Comparison of ENCODE assay signal across 8 cellular contexts in the genomic region with DNA sequence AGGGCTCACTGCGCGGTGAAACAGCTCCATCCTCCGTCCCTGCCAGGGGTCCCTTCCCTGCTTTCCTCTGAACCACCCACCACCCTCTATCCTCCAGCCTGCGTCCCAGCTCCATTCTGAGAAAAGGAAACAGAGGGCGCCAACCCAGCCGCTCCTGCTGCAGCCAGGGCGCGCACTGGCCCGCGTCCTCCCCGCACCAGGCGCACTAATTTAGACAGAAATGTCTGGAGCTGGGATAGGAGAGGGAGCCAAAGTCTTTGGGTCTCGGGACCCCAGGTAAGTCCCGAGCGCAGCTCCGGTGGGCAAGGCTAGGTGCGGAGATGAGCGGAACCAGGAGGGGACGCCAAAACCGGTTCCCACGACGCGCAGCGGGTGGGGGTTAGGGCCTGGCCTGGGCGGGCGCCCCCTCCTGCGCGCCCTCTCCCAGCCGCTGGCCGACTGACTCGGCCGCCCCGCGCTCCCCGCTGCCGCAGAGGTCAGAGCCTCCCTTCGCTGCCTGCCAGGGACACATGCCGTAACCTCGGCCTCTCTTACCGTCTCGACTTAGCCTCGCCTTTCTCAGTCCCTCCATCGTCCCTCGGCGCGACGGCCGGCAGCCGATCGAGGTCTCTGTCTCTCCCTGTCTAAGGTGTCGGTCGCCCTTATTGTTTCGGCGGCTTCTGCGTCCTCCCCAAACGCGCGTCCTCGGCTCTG. TPM values are rescaled to one million over a fixed set of nuclear protein-coding genes. Genes with fewer than 3 reads are reported as not detected.
DNase-seq lines count a peak whose midpoint lies in the region; ATAC-seq, FAIRE-seq and TF ChIP-seq lines count a peak whose summit lies in the region.

No MANE protein-coding gene starts in this region.

- H3K4me2 ChIP-seq in HepG2 (ENCODE audit: low read depth, low read length): peak overlapping the region; percentile 81

- peak overlapping the region; percentile 61 for H3K4me3 ChIP-seq in MG63
- peak overlapping the region; percentile 90 to 95 (median 92) for H3K4me3 ChIP-seq in HepG2 (replicated peaks in 1 of 3; ENCODE audit: insufficient read depth in 1 of 3, low read depth in 2 of 3, low read length in 3 of 3)

- peak in 1 of 2 experiments; percentile 16; a peak in 1 of 4 replicates for TF ChIP-seq POLR2A in HepG2 (IDR thresholded peaks at IDR 0.05; ENCODE audit: insufficient read depth in 1 of 2, low read depth in 2 of 2, low read length in 2 of 2)

- FAIRE-seq in HepG2 (lab: Jason Lieb, UNC): no peak

- TF ChIP-seq EP300 in HepG2 (IDR thresholded peaks at IDR 0.05; ENCODE audit: low read depth in 2 of 2, low read length in 2 of 2): no peak
- TF ChIP-seq EP300 in HepG2 (CRISPR knock-in tag; IDR thresholded peaks at IDR 0.05; ENCODE audit: borderline replicate concordance): no peak

- peak; percentile 1; the same call in 1 of the 3 replicates for ATAC-seq in HepG2
- ATAC-seq in HG03045 (IDR thresholded peaks at IDR 0.05; ENCODE audit: unreplicated experiment): no peak

- DNase-seq in COLO668 (lab: John Stamatoyannopoulos, UW; ENCODE audit: unreplicated experiment) (peak; percentile 81), MG63 (no peak), cerebellar cortex (ENCODE audit: low spot score) (peak; percentile 35), HepG2 (ENCODE audit: low spot score) (no peak), superior temporal gyrus (ENCODE audit: extremely low spot score) (peak; percentile 64), NCI-H2107 treated with DMSO at 0.1 percent for 48 hours (lab: John Stamatoyannopoulos, UW; ENCODE audit: unreplicated experiment) (no peak), NCI-H2029 (lab: John Stamatoyannopoulos, UW) (no peak)

- peak overlapping the region; percentile 99 for H3K9ac ChIP-seq in HepG2 (ENCODE audit: insufficient read depth, low read depth, low read length)

- peak overlapping the region; percentile 92 for H3K27ac ChIP-seq in HepG2 (ENCODE audit: extremely low read length, insufficient read depth, low read length)

- in situ Hi-C loops in HepG2 (cut with HindIII; ENCODE audit: extremely low pct_ligation_motif_present, low pct_unique_long_range_greater_than_20kb): no loop called here

- CTCF ChIA-PET in HepG2 (lab: Yijun Ruan, JAX; ENCODE audit: low intra/inter-chr PET ratio, low total read pairs): interaction anchor here (1.4 to 2.1 kb wide), 2 partner anchors 13 to 15 kb away, joined by 3 to 11 read pairs; no protein-coding TSS in a partner anchor

- peak; percentile 51 for TF ChIP-seq RAD21 in HepG2 (CRISPR knock-in tag; IDR thresholded peaks at IDR 0.05)

- no peaks in the 10 kb centered on the region for H3K27me3 ChIP-seq in MG63
- H3K27me3 ChIP-seq in HepG2 (ENCODE audit: control insufficient read depth in 1 of 2, insufficient read depth in 2 of 2, low read length in 2 of 2): no peaks in the 10 kb centered on the region; a peak in 1 of 5 replicates

- under 1% methylated on average over 26 of the region's 59 CpGs for WGBS in HepG2 (ENCODE audit: low lambda C conversion rate)

- peaks cover 57% of the 10 kb centered on the region for H3K4me1 ChIP-seq in HepG2 (ENCODE audit: insufficient read depth, low read length)

- H3K9me3 ChIP-seq in MG63: peaks cover 2% of the 10 kb centered on the region; the same call in 1 of the 2 replicates
- no peaks in the 10 kb centered on the region for H3K9me3 ChIP-seq in HepG2 (ENCODE audit: low read length)

- no peak overlapping the region for H2AFZ ChIP-seq in HepG2 (ENCODE audit: low read length)

- intact Hi-C loops in HepG2 (cut with micrococcal nuclease; ENCODE audit: unreplicated experiment): loop anchor here (5.0 kb wide), 1 partner anchor 42 kb away; no protein-coding TSS in a partner anchor

- H3K79me2 ChIP-seq in HepG2 (ENCODE audit: insufficient read depth, low read length): peaks cover 51% of the 10 kb centered on the region

- peak; percentile 68 for TF ChIP-seq CTCF in HepG2 (CRISPR knock-in tag; IDR thresholded peaks at IDR 0.05)

- POLR2A ChIA-PET in HepG2 (lab: Yijun Ruan, JAX): interaction anchor here (1.0 to 4.3 kb wide), 6 partner anchors 8 to 45 kb away, joined by 3 to 60 read pairs (median 4); no protein-coding TSS in a partner anchor

- peaks cover 10% of the 10 kb centered on the region for H3K36me3 ChIP-seq in MG63
- H3K36me3 ChIP-seq in HepG2 (replicated peaks in 1 of 2; ENCODE audit: control insufficient read depth in 1 of 2, insufficient read depth in 2 of 2, low read length in 2 of 2): no peaks in the 10 kb centered on the region

- no TSS peak for BruUV-seq in HepG2 (replicated peaks; lab: Mats Ljungman, UMichigan)

- no peaks in the 10 kb centered on the region; the same call in 1 of the 2 replicates for H4K20me1 ChIP-seq in HepG2 (ENCODE audit: insufficient read depth, low read length)

TF ChIP-seq in HepG2, 621 proteins besides CTCF, POLR2A, EP300 and RAD21 (continues in another document):
- TF ChIP-seq SMC3 (IDR thresholded peaks at IDR 0.05; ENCODE audit: low read length): no peak
- TF ChIP-seq HNRNPL (IDR thresholded peaks at IDR 0.05; ENCODE audit: low read depth, low read length): no peak
- no peak for TF ChIP-seq FOXK2 (IDR thresholded peaks at IDR 0.05)
- peak; percentile 65; the same call in 1 of the 2 replicates for TF ChIP-seq BRD4 (CRISPR knock-in tag; IDR thresholded peaks at IDR 0.05)
- no peak for TF ChIP-seq ZSCAN21 (CRISPR knock-in tag; IDR thresholded peaks at IDR 0.05; ENCODE audit: borderline replicate concordance)
- TF ChIP-seq KDM2A (CRISPR knock-in tag; IDR thresholded peaks at IDR 0.05; ENCODE audit: borderline replicate concordance, low read depth): peak; percentile 50; the same call in 1 of the 2 replicates
- no peak for TF ChIP-seq NFE2 (CRISPR knock-in tag; IDR thresholded peaks at IDR 0.05)
- no peak; the same call in 1 of the 2 replicates for TF ChIP-seq MTA1 (CRISPR knock-in tag; IDR thresholded peaks at IDR 0.05; ENCODE audit: borderline replicate concordance)
- TF ChIP-seq ZNF569 (CRISPR knock-in tag; IDR thresholded peaks at IDR 0.05; ENCODE audit: borderline replicate concordance): no peak
- 0 out of 2 replicates have a peak, but pooled peaks have one; percentile 15 for TF ChIP-seq SIN3A (IDR thresholded peaks at IDR 0.05; ENCODE audit: borderline replicate concordance, low read depth, low read length)
- no peak; the same call in 1 of the 2 replicates for TF ChIP-seq ZNF225 (CRISPR knock-in tag; IDR thresholded peaks at IDR 0.05)

RNA-seq across cellular contexts. Expression of gene CAMK2N1, which starts 2.0 kb away (rescaled TPM):
- 20.5 and 31.6 TPM in 2 replicates for total RNA-seq in MG63 (2014; rRNA removed; shearing (Covaris generic); ENCODE audit: low replicate concordance)
- 38.6 and 44.3 TPM in 2 replicates for total RNA-seq in HepG2 (2016; rRNA removed; fragmentation: Illumina TruSeq; extraction: Trizol)
- total RNA-seq in HepG2 (2016; cell fraction: cytosol; rRNA removed; fragmentation: Illumina TruSeq; extraction: Trizol; ENCODE audit: low read depth): 53.6 and 65.2 TPM in 2 replicates
- 39.6 and 42.8 TPM in 2 replicates for total RNA-seq in HepG2 (2016; cell fraction: insoluble cytoplasmic fraction; rRNA removed; fragmentation: Illumina TruSeq; extraction: Trizol)
- 110 and 117 TPM in 2 replicates for total RNA-seq in HepG2 (2016; cell fraction: membrane; rRNA removed; fragmentation: Illumina TruSeq; extraction: Trizol)
- 21.4 and 29.3 TPM in 2 replicates for total RNA-seq in HepG2 (2016; cell fraction: nucleus; rRNA removed; fragmentation: Illumina TruSeq; extraction: Trizol)
- 32.7 and 38.0 TPM in 2 replicates for polyA plus RNA-seq in HepG2 (2011; rRNA removed)
- polyA plus RNA-seq in HepG2 (2011; cell fraction: cytosol; rRNA removed): 27.0 and 40.8 TPM in 2 replicates
- polyA plus RNA-seq in HepG2 (2011; cell fraction: nucleus; rRNA removed): 23.2 and 28.1 TPM in 2 replicates
- polyA plus RNA-seq in HepG2 (2012): 108 and 112 TPM in 2 replicates
- polyA plus RNA-seq in HepG2 (2016; cell fraction: cytosol; fragmentation: Illumina TruSeq; extraction: Trizol; ENCODE audit: low read depth): 238 and 250 TPM in 2 replicates
- 120 and 152 TPM in 2 replicates for polyA plus RNA-seq in HepG2 (2016; cell fraction: insoluble cytoplasmic fraction; fragmentation: Illumina TruSeq; extraction: Trizol; ENCODE audit: low read depth)
- 340 and 368 TPM in 2 replicates for polyA plus RNA-seq in HepG2 (2016; cell fraction: membrane; fragmentation: Illumina TruSeq; extraction: Trizol; ENCODE audit: low read depth)
- 110 and 112 TPM in 2 replicates for polyA plus RNA-seq in HepG2 (2016; cell fraction: nucleus; fragmentation: Illumina TruSeq; extraction: Trizol; ENCODE audit: insufficient read depth, low read depth)
- polyA minus RNA-seq in HepG2 (2011; rRNA and poly(A)+ RNA removed; ENCODE audit: low replicate concordance): 0.12 and 20.9 TPM in 2 replicates
- 34.7 and 39.2 TPM in 2 replicates for polyA minus RNA-seq in HepG2 (2011; cell fraction: cytosol; rRNA and poly(A)+ RNA removed)
- 19.4 and 21.5 TPM in 2 replicates for polyA minus RNA-seq in HepG2 (2011; cell fraction: nucleus; rRNA and poly(A)+ RNA removed)

RNA-seq across cellular contexts. Expression of gene MUL1, which starts 24.0 kb away (rescaled TPM):
- total RNA-seq in MG63 (2014; rRNA removed; shearing (Covaris generic); ENCODE audit: low replicate concordance): 12.1 and 14.3 TPM in 2 replicates
- 13.5 and 26.5 TPM in 2 replicates for total RNA-seq in HepG2 (2016; rRNA removed; fragmentation: Illumina TruSeq; extraction: Trizol)
- total RNA-seq in HepG2 (2016; cell fraction: cytosol; rRNA removed; fragmentation: Illumina TruSeq; extraction: Trizol; ENCODE audit: low read depth): 3.2 TPM in 2 replicates
- 14.3 and 26.3 TPM in 2 replicates for total RNA-seq in HepG2 (2016; cell fraction: insoluble cytoplasmic fraction; rRNA removed; fragmentation: Illumina TruSeq; extraction: Trizol)
- 8.5 and 8.6 TPM in 2 replicates for total RNA-seq in HepG2 (2016; cell fraction: membrane; rRNA removed; fragmentation: Illumina TruSeq; extraction: Trizol)
- total RNA-seq in HepG2 (2016; cell fraction: nucleus; rRNA removed; fragmentation: Illumina TruSeq; extraction: Trizol): 23.1 and 27.3 TPM in 2 replicates
- 21.5 and 27.5 TPM in 2 replicates for polyA plus RNA-seq in HepG2 (2011; rRNA removed)
- polyA plus RNA-seq in HepG2 (2011; cell fraction: cytosol; rRNA removed): 23.9 and 24.3 TPM in 2 replicates
- 10.0 and 11.8 TPM in 2 replicates for polyA plus RNA-seq in HepG2 (2011; cell fraction: nucleus; rRNA removed)
- 14.9 and 20.0 TPM in 2 replicates for polyA plus RNA-seq in HepG2 (2012)
- 2.4 and 2.6 TPM in 2 replicates for polyA plus RNA-seq in HepG2 (2016; cell fraction: cytosol; fragmentation: Illumina TruSeq; extraction: Trizol; ENCODE audit: low read depth)
- 11.3 and 11.9 TPM in 2 replicates for polyA plus RNA-seq in HepG2 (2016; cell fraction: insoluble cytoplasmic fraction; fragmentation: Illumina TruSeq; extraction: Trizol; ENCODE audit: low read depth)
- 4.4 and 5.3 TPM in 2 replicates for polyA plus RNA-seq in HepG2 (2016; cell fraction: membrane; fragmentation: Illumina TruSeq; extraction: Trizol; ENCODE audit: low read depth)
- polyA plus RNA-seq in HepG2 (2016; cell fraction: nucleus; fragmentation: Illumina TruSeq; extraction: Trizol; ENCODE audit: insufficient read depth, low read depth): 30.1 and 33.2 TPM in 2 replicates
- polyA minus RNA-seq in HepG2 (2011; rRNA and poly(A)+ RNA removed; ENCODE audit: low replicate concordance): 40.2 and 48.7 TPM in 2 replicates
- polyA minus RNA-seq in HepG2 (2011; cell fraction: cytosol; rRNA and poly(A)+ RNA removed): 14.6 and 15.2 TPM in 2 replicates
- 14.5 TPM in 2 replicates for polyA minus RNA-seq in HepG2 (2011; cell fraction: nucleus; rRNA and poly(A)+ RNA removed)

Comparison
In these comparisons a context has a peak if more than half of its experiments do, and no peak if none do; other contexts are left out.
1. DNase-seq: peak in COLO668 (single experiment), cerebellar cortex (single experiment) and superior temporal gyrus (single experiment); none in MG63 (single experiment), HepG2 (single experiment), NCI-H2107 treated with DMSO at 0.1 percent for 48 hours (single experiment) and NCI-H2029 (single experiment).